ENCODE assay signal across 8 cellular contexts in the genomic region with DNA sequence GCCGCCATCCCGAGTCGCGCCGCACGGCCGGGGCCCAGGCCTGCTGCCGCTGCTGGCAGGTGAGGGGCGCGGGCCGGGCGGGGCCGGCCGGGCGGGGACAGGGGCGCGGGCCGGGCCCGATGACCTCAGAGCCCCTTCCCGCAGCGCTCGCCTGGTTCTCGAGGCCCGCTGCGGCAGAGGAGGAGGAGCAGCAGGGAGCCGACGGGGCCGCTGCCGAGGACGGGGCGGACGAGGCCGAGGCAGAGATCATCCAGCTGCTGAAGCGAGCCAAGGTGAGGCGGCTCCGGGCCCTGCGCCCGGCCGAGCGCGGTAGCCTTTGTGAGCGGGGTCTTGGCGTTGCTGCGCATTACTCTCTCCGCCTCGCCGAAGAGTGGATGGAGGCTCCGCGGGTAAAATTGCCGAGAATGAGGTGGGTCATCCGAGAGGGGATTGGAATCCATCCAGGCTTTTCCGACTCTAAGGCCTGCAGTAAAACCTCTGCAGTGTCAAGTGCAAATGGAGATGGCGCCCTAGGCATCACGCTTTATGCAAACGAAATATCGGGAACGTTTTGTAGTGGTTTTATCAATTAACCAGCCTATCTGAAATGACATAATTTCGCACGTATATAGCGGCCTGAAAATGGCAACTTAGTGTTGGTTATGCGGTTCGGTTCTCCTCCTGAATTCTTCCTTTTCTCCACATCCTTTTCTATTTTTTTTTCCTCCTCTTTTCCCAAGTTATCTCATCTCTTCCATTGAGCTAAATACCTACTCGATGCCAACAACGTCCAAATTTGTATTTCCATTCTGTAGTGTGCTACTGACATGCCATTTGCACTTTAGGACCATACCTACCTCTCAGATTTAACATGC. TPM values are rescaled to one million over a fixed set of nuclear protein-coding genes. Genes with fewer than 3 reads are reported as not detected.
A peak's percentile ranks its signal among the peaks of the same experiment; 100 is the strongest.
DNase-seq lines count a peak whose midpoint lies in the region; ATAC-seq and TF ChIP-seq lines count a peak whose summit lies in the region.

No MANE protein-coding gene starts in this region.

- TF ChIP-seq CTCF in dorsolateral prefrontal cortex (IDR thresholded peaks at IDR 0.05 in 54 of 56, conservative IDR thresholded peaks at IDR 0.05 in 2 of 56; ENCODE audit: low read depth in 1 of 56, partially characterized antibody in 56 of 56): no peak
- no peak for TF ChIP-seq CTCF in mesothelial cell of epicardium (IDR thresholded peaks at IDR 0.05; ENCODE audit: unreplicated experiment)

- WGBS in urinary bladder: 2% methylated on average over 64 of the region's 64 CpGs

- H3K9me3 Mint-ChIP-seq in mesothelial cell of epicardium: peaks cover 8% of the 10 kb centered on the region

- H3K4me3 ChIP-seq in dorsolateral prefrontal cortex: peak overlapping the region; percentile 58 to 98 (median 86)
- H3K4me3 ChIP-seq in urinary bladder (ENCODE audit: low read depth, low read length): peak overlapping the region; percentile 74

- H3K27ac Mint-ChIP-seq in mesothelial cell of epicardium: peak overlapping the region; percentile 77

- peak; percentile 75 for DNase-seq in AG20443 (ENCODE audit: low spot score)
- peak; percentile 47 for DNase-seq in RKO (ENCODE audit: low spot score)
- DNase-seq in dorsolateral prefrontal cortex: peak in 3 of 10 donors; percentile 8 to 36 (median 13)
- DNase-seq in mesothelial cell of epicardium (ENCODE audit: low spot score in 2 of 2, unreplicated experiment in 2 of 2): peak; percentile 26 to 58
- no peak for DNase-seq in T-helper 9 cell

- H3K27ac ChIP-seq in dorsolateral prefrontal cortex (peak overlapping the region in 58 of 59 donors; percentile 45 to 99 (median 97)), urinary bladder (ENCODE audit: low read depth) (peak overlapping the region; percentile 98)

- H3K27me3 ChIP-seq in dorsolateral prefrontal cortex: no peaks in the 10 kb centered on the region

- peaks cover 6% of the 10 kb centered on the region for H3K36me3 ChIP-seq in urinary bladder (ENCODE audit: insufficient read depth)

- peaks cover 35% of the 10 kb centered on the region for H3K36me3 Mint-ChIP-seq in mesothelial cell of epicardium

- no peaks in the 10 kb centered on the region for H3K27me3 Mint-ChIP-seq in mesothelial cell of epicardium (ENCODE audit: low read depth)

- ATAC-seq in GM18867 (IDR thresholded peaks at IDR 0.05; ENCODE audit: unreplicated experiment): peak; percentile 36
- peak; percentile 30 for ATAC-seq in HG03103 (IDR thresholded peaks at IDR 0.05; ENCODE audit: low read depth, unreplicated experiment)

- H3K4me1 Mint-ChIP-seq in mesothelial cell of epicardium: peaks cover 18% of the 10 kb centered on the region

- peak overlapping the region; percentile 77 for H3K4me3 Mint-ChIP-seq in mesothelial cell of epicardium

- peaks cover 2% of the 10 kb centered on the region for H3K4me1 ChIP-seq in urinary bladder (ENCODE audit: insufficient read depth)

- intact Hi-C loops in dorsolateral prefrontal cortex (cut with DNase I): loop anchor here (1.0 to 10.0 kb wide), 5 partner anchors 55 to 217 kb away; a partner anchor contains a TSS

RNA-seq across cellular contexts. Expression of a gene that starts 0.6 kb away (rescaled TPM):
- total RNA-seq in dorsolateral prefrontal cortex (10 to 100 TPM; 45.3 to 87.4 (median 67.2) TPM), mesothelial cell of epicardium (38.5 to 41.7 TPM (median 39.7 TPM) in 3 replicates), urinary bladder (32.7 TPM)
- polyA plus RNA-seq in urinary bladder: 17.3 TPM

RNA-seq across cellular contexts. Expression of a gene that starts 0.7 kb away (rescaled TPM):
- total RNA-seq in dorsolateral prefrontal cortex (10 to 100 TPM; 12.9 to 53.0 (median 25.6) TPM), mesothelial cell of epicardium (27.0 to 31.6 TPM (median 29.2 TPM) in 3 replicates), urinary bladder (18.9 TPM)
- 35.6 TPM for polyA plus RNA-seq in urinary bladder

RNA-seq across cellular contexts. Expression of a gene that starts 55.3 kb away (rescaled TPM):
- 10 to 100 TPM in 27 of 120 experiments, 1 to 10 TPM in 93; 2.6 to 22.2 (median 7.2) TPM for total RNA-seq in dorsolateral prefrontal cortex
- 3.8 to 4.6 TPM (median 4.5 TPM) in 3 replicates for total RNA-seq in mesothelial cell of epicardium
- total RNA-seq in urinary bladder: 5.9 TPM
- polyA plus RNA-seq in urinary bladder: 2.6 TPM
